In the genomic region with DNA sequence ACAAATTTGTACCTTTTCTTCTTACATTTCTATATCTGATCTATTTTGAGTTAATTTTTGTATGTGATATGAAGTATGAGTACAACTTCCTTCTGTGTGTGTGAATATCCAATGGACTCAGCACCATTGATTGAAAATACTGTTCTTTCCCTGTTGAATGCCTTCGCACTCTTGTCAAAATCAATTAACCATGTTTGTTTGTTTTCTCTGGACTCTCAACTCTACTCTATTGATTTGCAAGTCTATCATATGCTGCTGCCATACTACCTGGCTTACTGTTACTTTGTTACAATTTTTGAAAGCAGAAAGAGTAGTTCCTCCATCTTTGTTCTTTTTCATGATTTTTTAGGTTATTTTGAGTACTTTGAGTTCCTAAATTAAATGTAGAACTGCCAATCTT, we compare ENCODE assay signal across 2 cellular contexts.
TF ChIP-seq lines count a peak whose summit lies in the region.

No MANE protein-coding gene starts in this region.

TF ChIP-seq in HepG2, 621 proteins besides CTCF, POLR2A, EP300 and RAD21 (continued from another document):
- TF ChIP-seq ZNF629 (CRISPR knock-in tag; conservative IDR thresholded peaks at IDR 0.05) (no peak), ZNF253 (CRISPR knock-in tag; IDR thresholded peaks at IDR 0.05; ENCODE audit: borderline replicate concordance) (no peak), ZNF432 (CRISPR knock-in tag; IDR thresholded peaks at IDR 0.05; ENCODE audit: borderline replicate concordance) (no peak), CBX1 (IDR thresholded peaks at IDR 0.05; ENCODE audit: low read depth) (no peak), ZNF501 (CRISPR knock-in tag; IDR thresholded peaks at IDR 0.05) (no peak), GFI1 (CRISPR knock-in tag; IDR thresholded peaks at IDR 0.05; ENCODE audit: borderline replicate concordance) (no peak), HHEX (CRISPR knock-in tag; IDR thresholded peaks at IDR 0.05) (no peak), ZFP36L1 (CRISPR knock-in tag; IDR thresholded peaks at IDR 0.05) (no peak), ZMYM3 (CRISPR knock-in tag; IDR thresholded peaks at IDR 0.05) (no peak), ZNF256 (CRISPR knock-in tag; conservative IDR thresholded peaks at IDR 0.05) (no peak), MXI1 (IDR thresholded peaks at IDR 0.05; ENCODE audit: borderline replicate concordance, low read depth, low read length) (no peak), ZNF678 (CRISPR knock-in tag; IDR thresholded peaks at IDR 0.05) (no peak)
- TF ChIP-seq, protein P1, sequence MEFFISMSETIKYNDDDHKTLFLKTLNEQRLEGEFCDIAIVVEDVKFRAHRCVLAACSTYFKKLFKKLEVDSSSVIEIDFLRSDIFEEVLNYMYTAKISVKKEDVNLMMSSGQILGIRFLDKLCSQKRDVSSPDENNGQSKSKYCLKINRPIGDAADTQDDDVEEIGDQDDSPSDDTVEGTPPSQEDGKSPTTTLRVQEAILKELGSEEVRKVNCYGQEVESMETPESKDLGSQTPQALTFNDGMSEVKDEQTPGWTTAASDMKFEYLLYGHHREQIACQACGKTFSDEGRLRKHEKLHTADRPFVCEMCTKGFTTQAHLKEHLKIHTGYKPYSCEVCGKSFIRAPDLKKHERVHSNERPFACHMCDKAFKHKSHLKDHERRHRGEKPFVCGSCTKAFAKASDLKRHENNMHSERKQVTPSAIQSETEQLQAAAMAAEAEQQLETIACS (CRISPR knock-in tag; IDR thresholded peaks at IDR 0.05), result no peak
- TF ChIP-seq, protein P2, sequence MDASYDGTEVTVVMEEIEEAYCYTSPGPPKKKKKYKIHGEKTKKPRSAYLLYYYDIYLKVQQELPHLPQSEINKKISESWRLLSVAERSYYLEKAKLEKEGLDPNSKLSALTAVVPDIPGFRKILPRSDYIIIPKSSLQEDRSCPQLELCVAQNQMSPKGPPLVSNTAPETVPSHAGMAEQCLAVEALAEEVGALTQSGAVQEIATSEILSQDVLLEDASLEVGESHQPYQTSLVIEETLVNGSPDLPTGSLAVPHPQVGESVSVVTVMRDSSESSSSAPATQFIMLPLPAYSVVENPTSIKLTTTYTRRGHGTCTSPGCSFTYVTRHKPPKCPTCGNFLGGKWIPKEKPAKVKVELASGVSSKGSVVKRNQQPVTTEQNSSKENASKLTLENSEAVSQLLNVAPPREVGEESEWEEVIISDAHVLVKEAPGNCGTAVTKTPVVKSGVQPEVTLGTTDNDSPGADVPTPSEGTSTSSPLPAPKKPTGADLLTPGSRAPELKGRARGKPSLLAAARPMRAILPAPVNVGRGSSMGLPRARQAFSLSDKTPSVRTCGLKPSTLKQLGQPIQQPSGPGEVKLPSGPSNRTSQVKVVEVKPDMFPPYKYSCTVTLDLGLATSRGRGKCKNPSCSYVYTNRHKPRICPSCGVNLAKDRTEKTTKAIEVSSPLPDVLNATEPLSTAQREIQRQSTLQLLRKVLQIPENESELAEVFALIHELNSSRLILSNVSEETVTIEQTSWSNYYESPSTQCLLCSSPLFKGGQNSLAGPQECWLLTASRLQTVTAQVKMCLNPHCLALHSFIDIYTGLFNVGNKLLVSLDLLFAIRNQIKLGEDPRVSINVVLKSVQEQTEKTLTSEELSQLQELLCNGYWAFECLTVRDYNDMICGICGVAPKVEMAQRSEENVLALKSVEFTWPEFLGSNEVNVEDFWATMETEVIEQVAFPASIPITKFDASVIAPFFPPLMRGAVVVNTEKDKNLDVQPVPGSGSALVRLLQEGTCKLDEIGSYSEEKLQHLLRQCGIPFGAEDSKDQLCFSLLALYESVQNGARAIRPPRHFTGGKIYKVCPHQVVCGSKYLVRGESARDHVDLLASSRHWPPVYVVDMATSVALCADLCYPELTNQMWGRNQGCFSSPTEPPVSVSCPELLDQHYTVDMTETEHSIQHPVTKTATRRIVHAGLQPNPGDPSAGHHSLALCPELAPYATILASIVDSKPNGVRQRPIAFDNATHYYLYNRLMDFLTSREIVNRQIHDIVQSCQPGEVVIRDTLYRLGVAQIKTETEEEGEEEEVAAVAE (CRISPR knock-in tag; IDR thresholded peaks at IDR 0.05; ENCODE audit: borderline replicate concordance), result no peak

TF ChIP-seq in liver, 16 proteins besides CTCF, POLR2A, EP300 and RAD21:
- TF ChIP-seq HNF4A (conservative IDR thresholded peaks at IDR 0.05), result peak in 1 of 2 donors; percentile 24
- TF ChIP-seq YY1 (IDR thresholded peaks at IDR 0.05), result peak; percentile 15
- TF ChIP-seq HNF4G (IDR thresholded peaks at IDR 0.05), result no peak
- TF ChIP-seq JUND (IDR thresholded peaks at IDR 0.05), result no peak
